8 cellular contexts compared by ENCODE assay signal in genomic region chr7:21946228-21946709, GRCh38. TPM values are rescaled to one million over a fixed set of nuclear protein-coding genes. Genes with fewer than 3 reads are reported as not detected.
A peak's percentile ranks its signal among the peaks of the same experiment; 100 is the strongest.
DNase-seq lines count a peak whose midpoint lies in the region; ATAC-seq lines count a peak whose summit lies in the region.

No MANE protein-coding gene starts in this region.

- H3K27ac ChIP-seq in stomach smooth muscle (ENCODE audit: low read length): peak overlapping the region; percentile 78

- peak overlapping the region; percentile 74 for H3K4me3 ChIP-seq in iPS-18c (ENCODE audit: insufficient read depth, low read depth, low read length)
- peak overlapping the region; percentile 79 to 80 for H3K4me3 ChIP-seq in stomach smooth muscle (ENCODE audit: low read length in 2 of 2)

- peaks cover 2% of the 10 kb centered on the region for H3K27me3 Mint-ChIP-seq in activated CD4-positive, alpha-beta T cell treated with anti-CD3 and anti-CD28 coated beads for 36 hours
- H3K27me3 Mint-ChIP-seq in activated CD4-positive, alpha-beta memory T cell treated with anti-CD3 and anti-CD28 coated beads for 36 hours: peaks cover 7% of the 10 kb centered on the region

- DNase-seq in activated CD4-positive, alpha-beta T cell treated with anti-CD3 and anti-CD28 coated beads for 36 hours: no peak
- no peak for DNase-seq in activated CD4-positive, alpha-beta T cell treated with anti-CD3 and anti-CD28 coated beads for 48 hours
- DNase-seq in activated CD4-positive, alpha-beta memory T cell treated with anti-CD3 and anti-CD28 coated beads for 36 hours: no peak
- no peak for DNase-seq in NCI-H2171 treated with DMSO at 0.1 percent for 48 hours (lab: John Stamatoyannopoulos, UW)

- H3K9me3 ChIP-seq in iPS-18c (ENCODE audit: control insufficient read depth, insufficient read depth, low read length) (no peaks in the 10 kb centered on the region), stomach smooth muscle (ENCODE audit: control insufficient read depth in 2 of 2, low read length in 2 of 2) (no peaks in the 10 kb centered on the region)

- H3K27me3 ChIP-seq in stomach smooth muscle (ENCODE audit: control insufficient read depth in 1 of 2, insufficient read depth in 2 of 2, low read length in 2 of 2): no peaks in the 10 kb centered on the region

- CTCF ChIA-PET in activated CD4-positive, alpha-beta T cell treated with anti-CD3 and anti-CD28 coated beads for 36 hours (lab: Charles Lee): interaction anchor here (0.7 to 1.6 kb wide), 2 partner anchors 23 to 76 kb away, joined by 3 to 4 read pairs; no protein-coding TSS in a partner anchor
- CTCF ChIA-PET in activated CD4-positive, alpha-beta memory T cell treated with anti-CD3 and anti-CD28 coated beads for 36 hours (lab: Charles Lee): no interaction called here

- intact Hi-C loops in activated CD4-positive, alpha-beta T cell treated with anti-CD3 and anti-CD28 coated beads for 36 hours (cut with DNase I, micrococcal nuclease): no loop called here
- intact Hi-C loops in activated CD4-positive, alpha-beta memory T cell treated with anti-CD3 and anti-CD28 coated beads for 36 hours (cut with micrococcal nuclease): loop anchor here (2.0 to 10.0 kb wide), 3 partner anchors 55 to 1069 kb away; partner anchors contain the start of gene HYCC1

- no peak for ATAC-seq in activated CD4-positive, alpha-beta T cell treated with anti-CD3 and anti-CD28 coated beads for 36 hours
- no peak for ATAC-seq in HG03432 (IDR thresholded peaks at IDR 0.05; ENCODE audit: unreplicated experiment)
- no peak for ATAC-seq in HG03039 (IDR thresholded peaks at IDR 0.05; ENCODE audit: unreplicated experiment)

- H3K36me3 Mint-ChIP-seq in activated CD4-positive, alpha-beta T cell treated with anti-CD3 and anti-CD28 coated beads for 36 hours (ENCODE audit: low read depth): peaks cover 15% of the 10 kb centered on the region
- peaks cover 4% of the 10 kb centered on the region for H3K36me3 Mint-ChIP-seq in activated CD4-positive, alpha-beta memory T cell treated with anti-CD3 and anti-CD28 coated beads for 36 hours

- peak overlapping the region; percentile 82 for H3K4me3 Mint-ChIP-seq in activated CD4-positive, alpha-beta T cell treated with anti-CD3 and anti-CD28 coated beads for 36 hours
- H3K4me3 Mint-ChIP-seq in activated CD4-positive, alpha-beta memory T cell treated with anti-CD3 and anti-CD28 coated beads for 36 hours: peak overlapping the region; percentile 87

- H3K9ac ChIP-seq in stomach smooth muscle (ENCODE audit: low read length in 2 of 2): peak overlapping the region in 1 of 2 donors; percentile 48

- POLR2A ChIA-PET in activated CD4-positive, alpha-beta T cell treated with anti-CD3 and anti-CD28 coated beads for 36 hours (lab: Charles Lee): interaction anchor here (0.6 to 1.5 kb wide), 3 partner anchors 126 to 1444 kb away, joined by 3 to 6 read pairs (median 4); partner anchors contain the start of gene SP4
- POLR2A ChIA-PET in activated CD4-positive, alpha-beta memory T cell treated with anti-CD3 and anti-CD28 coated beads for 36 hours (lab: Charles Lee): interaction anchor here (1.1 to 1.5 kb wide), 2 partner anchors 20 kb away, joined by 4 to 5 read pairs; no protein-coding TSS in a partner anchor

- peaks cover 30% of the 10 kb centered on the region for H3K4me1 ChIP-seq in stomach smooth muscle (ENCODE audit: control insufficient read depth, insufficient read depth, low read length)

- H3K27ac Mint-ChIP-seq in activated CD4-positive, alpha-beta T cell treated with anti-CD3 and anti-CD28 coated beads for 36 hours: peak overlapping the region; percentile 55
- H3K27ac Mint-ChIP-seq in activated CD4-positive, alpha-beta memory T cell treated with anti-CD3 and anti-CD28 coated beads for 36 hours: peak overlapping the region; percentile 73

- H3K4me1 Mint-ChIP-seq in activated CD4-positive, alpha-beta T cell treated with anti-CD3 and anti-CD28 coated beads for 36 hours: peaks cover 56% of the 10 kb centered on the region
- peaks cover 51% of the 10 kb centered on the region for H3K4me1 Mint-ChIP-seq in activated CD4-positive, alpha-beta memory T cell treated with anti-CD3 and anti-CD28 coated beads for 36 hours (ENCODE audit: low read depth)

- no peaks in the 10 kb centered on the region for H3K9me3 Mint-ChIP-seq in activated CD4-positive, alpha-beta T cell treated with anti-CD3 and anti-CD28 coated beads for 36 hours (ENCODE audit: low read depth)
- no peaks in the 10 kb centered on the region for H3K9me3 Mint-ChIP-seq in activated CD4-positive, alpha-beta memory T cell treated with anti-CD3 and anti-CD28 coated beads for 36 hours

- no peaks in the 10 kb centered on the region for H3K36me3 ChIP-seq in stomach smooth muscle (ENCODE audit: control insufficient read depth in 2 of 2, insufficient read depth in 2 of 2, low read length in 2 of 2)

RNA-seq across cellular contexts. Expression of gene CDCA7L, which starts 0.6 kb away (rescaled TPM):
- total RNA-seq in activated CD4-positive, alpha-beta T cell treated with anti-CD3 and anti-CD28 coated beads for 36 hours: 10 to 100 TPM; 86.9 to 92.1 TPM
- 10 to 100 TPM; 62.5 to 70.4 TPM for total RNA-seq in activated CD4-positive, alpha-beta memory T cell treated with anti-CD3 and anti-CD28 coated beads for 36 hours
